Comparison of ENCODE assay signal across 15 cellular contexts in genomic region chr10:26357203-26357602, GRCh38.
DNase-seq lines count a peak whose midpoint lies in the region; ATAC-seq lines count a peak whose summit lies in the region.
"Had no signal": no experiment of that assay in that cellular context is flagged by ENCODE, and none has a peak within 500 bp of the region (broad histone marks: within the 10 kb centered on the region; RNA-seq: fewer than 3 reads in every experiment).

No MANE protein-coding gene starts in this region.

- no peaks in the 10 kb centered on the region for H3K9me3 Mint-ChIP-seq in activated naive CD4-positive, alpha-beta T cell treated with anti-CD3 and anti-CD28 coated beads, Interleukin-2, amount 50 U/mL, for 72 hours
- no peaks in the 10 kb centered on the region for H3K9me3 Mint-ChIP-seq in activated naive CD4-positive, alpha-beta T cell treated with anti-CD3 and anti-CD28 coated beads, Interleukin-2, amount 10 ng/mL, durations not matched to agents 7 days and 5 days
- H3K9me3 Mint-ChIP-seq: activated CD4-positive, alpha-beta T cell treated with anti-CD3 and anti-CD28 coated beads, Interleukin-2, amount 10 ng/mL, durations not matched to agents 24 days and 14 days; naive B cell had no signal

- H3K27me3 Mint-ChIP-seq in activated naive CD4-positive, alpha-beta T cell treated with anti-CD3 and anti-CD28 coated beads, Interleukin-2, amount 10 ng/mL, durations not matched to agents 7 days and 5 days = no peaks in the 10 kb centered on the region

- peak; percentile 91 to 96 for ATAC-seq in activated naive CD4-positive, alpha-beta T cell treated with anti-CD3 and anti-CD28 coated beads, Interleukin-2, amount 50 U/mL, for 72 hours
- ATAC-seq in GM19397 (IDR thresholded peaks at IDR 0.05; ENCODE audit: unreplicated experiment) (peak; percentile 66), HG02938 (IDR thresholded peaks at IDR 0.05; ENCODE audit: unreplicated experiment) (peak; percentile 76)
- ATAC-seq: left cardiac atrium had no signal

- no peak overlapping the region for H3K4me3 Mint-ChIP-seq in activated naive CD4-positive, alpha-beta T cell treated with anti-CD3 and anti-CD28 coated beads, Interleukin-2, amount 10 ng/mL, durations not matched to agents 7 days and 5 days
- H3K4me3 Mint-ChIP-seq: activated CD4-positive, alpha-beta T cell treated with anti-CD3 and anti-CD28 coated beads, Interleukin-2, amount 10 ng/mL, durations not matched to agents 24 days and 14 days; naive B cell had no signal

- no peaks in the 10 kb centered on the region for H3K36me3 Mint-ChIP-seq in activated naive CD4-positive, alpha-beta T cell treated with anti-CD3 and anti-CD28 coated beads, Interleukin-2, amount 50 U/mL, for 72 hours
- H3K36me3 Mint-ChIP-seq in activated naive CD4-positive, alpha-beta T cell treated with anti-CD3 and anti-CD28 coated beads, Interleukin-2, amount 10 ng/mL, durations not matched to agents 7 days and 5 days = no peaks in the 10 kb centered on the region

- no peaks in the 10 kb centered on the region for H3K4me1 Mint-ChIP-seq in activated naive CD4-positive, alpha-beta T cell treated with anti-CD3 and anti-CD28 coated beads, Interleukin-2, amount 10 ng/mL, durations not matched to agents 7 days and 5 days
- H3K4me1 Mint-ChIP-seq: activated CD4-positive, alpha-beta T cell treated with anti-CD3 and anti-CD28 coated beads, Interleukin-2, amount 10 ng/mL, durations not matched to agents 24 days and 14 days; naive B cell had no signal

- no peak for DNase-seq in activated naive CD4-positive, alpha-beta T cell treated with anti-CD3 and anti-CD28 coated beads, Interleukin-2, amount 50 U/mL, for 72 hours (ENCODE audit: low spot score in 2 of 2)
- no peak for DNase-seq in activated naive CD4-positive, alpha-beta T cell treated with anti-CD3 and anti-CD28 coated beads, Interleukin-2, amount 10 ng/mL, durations not matched to agents 7 days and 5 days
- DNase-seq in kidney tubule cell (ENCODE audit: low spot score) = peak; percentile 44
- DNase-seq in epidermal melanocyte (ENCODE audit: insufficient read length, low spot score) = no peak
- no peak for DNase-seq in DMS 273 treated with DMSO at 0.1 percent for 48 hours (lab: John Stamatoyannopoulos, UW)
- no peak for DNase-seq in AG08395 (ENCODE audit: low spot score)
- DNase-seq: activated CD4-positive, alpha-beta T cell treated with anti-CD3 and anti-CD28 coated beads, Interleukin-2, amount 10 ng/mL, durations not matched to agents 24 days and 14 days; activated naive CD4-positive, alpha-beta T cell; caudate nucleus; left cardiac atrium; naive B cell; NCI-H1694; NCI-H774 had no signal

- CTCF ChIA-PET in activated naive CD4-positive, alpha-beta T cell treated with anti-CD3 and anti-CD28 coated beads, Interleukin-2, amount 10 ng/mL, durations not matched to agents 7 days and 5 days (lab: Charles Lee) = no interaction called here

- H3K27ac Mint-ChIP-seq in activated naive CD4-positive, alpha-beta T cell treated with anti-CD3 and anti-CD28 coated beads, Interleukin-2, amount 50 U/mL, for 72 hours = no peak overlapping the region
- no peak overlapping the region for H3K27ac Mint-ChIP-seq in activated naive CD4-positive, alpha-beta T cell treated with anti-CD3 and anti-CD28 coated beads, Interleukin-2, amount 10 ng/mL, durations not matched to agents 7 days and 5 days
- H3K27ac Mint-ChIP-seq: activated CD4-positive, alpha-beta T cell treated with anti-CD3 and anti-CD28 coated beads, Interleukin-2, amount 10 ng/mL, durations not matched to agents 24 days and 14 days had no signal
